In genomic region chr3:148126962-148127361, GRCh38 we compare ENCODE assay signal across 30 cellular contexts.
"Had no signal": no experiment of that assay in that cellular context is flagged by ENCODE, and none has a peak within 500 bp of the region (broad histone marks: within the 10 kb centered on the region; RNA-seq: fewer than 3 reads in every experiment).

No MANE protein-coding gene starts in this region.

- H3K4me3 ChIP-seq: adrenal gland, body of pancreas, breast epithelium had no signal

- H3K27ac ChIP-seq: adrenal gland, body of pancreas, brain microvascular endothelial cell, breast epithelium, VCaP had no signal

- H3K9me3 ChIP-seq: adrenal gland, body of pancreas, breast epithelium had no signal

- H3K4me1 ChIP-seq: adrenal gland, body of pancreas, breast epithelium had no signal

- ATAC-seq: activated CD8-positive, alpha-beta T cell treated with anti-CD3 and anti-CD28 coated beads for 36 hours; activated naive CD4-positive, alpha-beta T cell treated with anti-CD3 and anti-CD28 coated beads, Interleukin-2, amount 50 U/mL, for 72 hours; activated T-cell treated with anti-CD3 and anti-CD28 coated beads, Interleukin-2, amount 50 U/mL, for 4 hours; activated T-cell treated with anti-CD3 and anti-CD28 coated beads, Interleukin-2, amount 50 U/mL, for 72 hours; activated T-helper 17 cell treated with anti-CD3 and anti-CD28 coated beads, Interleukin-2, amount 50 U/mL, for 72 hours; body of pancreas had no signal

- DNase-seq: activated B cell treated with CpG ODN at 0.5 μM for 24 hours; activated CD4-positive, alpha-beta memory T cell treated with anti-CD3 and anti-CD28 coated beads for 36 hours; activated CD4-positive, alpha-beta T cell treated with anti-CD3 and anti-CD28 coated beads for 4 hours; activated CD4-positive, alpha-beta T cell treated with anti-CD3 and anti-CD28 coated beads, Interleukin-2, amount 10 ng/mL, durations not matched to agents 24 days and 14 days; activated CD4-positive, alpha-beta T cell treated with anti-CD3 and anti-CD28 coated beads, Interleukin-2, amount 50 U/mL, for 1 hour; activated CD4-positive, alpha-beta T cell treated with anti-CD3 and anti-CD28 coated beads, Interleukin-2, amount 50 U/mL, for 4 hours; activated CD8-positive, alpha-beta memory T cell treated with anti-CD3 and anti-CD28 coated beads, Interleukin-2, amount 50 U/mL, for 4 hours; activated CD8-positive, alpha-beta T cell treated with anti-CD3 and anti-CD28 coated beads for 36 hours; activated effector memory CD4-positive, alpha-beta T cell treated with anti-CD3 and anti-CD28 coated beads, Interleukin-2, amount 50 U/mL, for 16 hours; activated gamma-delta T cell treated with Interleukin-2 at 50 U/mL for 16 hours; activated naive CD4-positive, alpha-beta T cell; activated naive CD4-positive, alpha-beta T cell treated with anti-CD3 and anti-CD28 coated beads for 36 hours; activated naive CD4-positive, alpha-beta T cell treated with anti-CD3 and anti-CD28 coated beads, Interleukin-2, amount 50 U/mL, for 16 hours; activated naive CD8-positive, alpha-beta T cell treated with anti-CD3 and anti-CD28 coated beads for 36 hours; activated T-cell treated with anti-CD3 and anti-CD28 coated beads for 4 hours; activated T-cell treated with anti-CD3 and anti-CD28 coated beads, Interleukin-2, amount 50 U/mL, for 1 hour; activated T-cell treated with anti-CD3 and anti-CD28 coated beads, Interleukin-2, amount 50 U/mL, for 4 hours; activated T-cell treated with anti-CD3 and anti-CD28 coated beads, Interleukin-2, amount 50 U/mL, for 72 hours; adrenal gland; amniotic stem cell; aorta; body of pancreas; brain microvascular endothelial cell; central memory CD4-positive, alpha-beta T cell; T-helper 2 cell; T-helper 9 cell had no signal

- H3K27me3 ChIP-seq: adrenal gland, body of pancreas, brain microvascular endothelial cell, breast epithelium had no signal

- H3K36me3 ChIP-seq: adrenal gland, brain microvascular endothelial cell, breast epithelium had no signal
